In genomic region chr13:26494591-26494990, GRCh38 we compare ENCODE assay signal across 18 cellular contexts.
A peak's percentile ranks its signal among the peaks of the same experiment; 100 is the strongest.
DNase-seq lines count a peak whose midpoint lies in the region; ATAC-seq and TF ChIP-seq lines count a peak whose summit lies in the region.
"Had no signal": no experiment of that assay in that cellular context is flagged by ENCODE, and none has a peak within 500 bp of the region (broad histone marks: within the 10 kb centered on the region; RNA-seq: fewer than 3 reads in every experiment).

No MANE protein-coding gene starts in this region.

- WGBS in endodermal cell (ENCODE audit: insufficient coverage in 1 of 2, insufficient read length in 1 of 2), 2 experiments, result 57 to 80% methylated on average over 5 to 6 of the region's 6 CpGs

- no peaks in the 10 kb centered on the region for H3K36me3 ChIP-seq in endodermal cell (ENCODE audit: control insufficient read depth, insufficient read depth, low read length)
- H3K36me3 ChIP-seq: BLaER1 treated with 17β-estradiol and CSF1 and Interleukin-3, amounts not matched to agents 10 nM and 100 nM; HAP-1 had no signal

- peak; percentile 47 for DNase-seq in DMS 273 (lab: John Stamatoyannopoulos, UW; ENCODE audit: unreplicated experiment)
- no peak for DNase-seq in DMS 273 treated with DMSO at 0.1 percent for 48 hours (lab: John Stamatoyannopoulos, UW)
- DNase-seq in NCI-H524 treated with DMSO at 0.1 percent for 48 hours (lab: John Stamatoyannopoulos, UW), result peak; percentile 56
- no peak for DNase-seq in endodermal cell
- DNase-seq in renal cortical epithelial cell (ENCODE audit: low read depth), result peak; percentile 7
- no peak for DNase-seq in activated CD4-positive, alpha-beta T cell treated with anti-CD3 and anti-CD28 coated beads, Interleukin-2, amount 50 U/mL, for 48 hours
- no peak for DNase-seq in activated CD4-positive, alpha-beta T cell treated with anti-CD3 and anti-CD28 coated beads, Interleukin-2, amount 50 U/mL, for 1 hour
- DNase-seq: Calu3; CD8-positive, alpha-beta T cell; GM23248 had no signal

- H3K9me3 ChIP-seq in endodermal cell (ENCODE audit: control insufficient read depth, low read length), result no peaks in the 10 kb centered on the region
- H3K9me3 ChIP-seq: A549; BLaER1 treated with 17β-estradiol and CSF1 and Interleukin-3, amounts not matched to agents 10 nM and 100 nM; HAP-1 had no signal

- H3K27ac ChIP-seq in endodermal cell (ENCODE audit: low read depth, low read length), result no peak overlapping the region
- H3K27ac ChIP-seq: 22Rv1; A549; BLaER1 treated with 17β-estradiol and CSF1 and Interleukin-3, amounts not matched to agents 10 nM and 100 nM; GM23248 had no signal

- no peak overlapping the region for H3K9ac ChIP-seq in endodermal cell (ENCODE audit: extremely low read depth, low read length, poor library complexity, severe bottlenecking)
- H3K9ac ChIP-seq: BLaER1 treated with 17β-estradiol and CSF1 and Interleukin-3, amounts not matched to agents 10 nM and 100 nM; GM23248 had no signal

- peak overlapping the region; percentile 6 for H3K4me3 ChIP-seq in endodermal cell (ENCODE audit: low read length)
- H3K4me3 ChIP-seq: A549; BLaER1 treated with 17β-estradiol and CSF1 and Interleukin-3, amounts not matched to agents 10 nM and 100 nM; GM23248; HAP-1 had no signal

- H3K4me1 ChIP-seq in endodermal cell (ENCODE audit: control insufficient read depth, insufficient read depth, low read length), result peaks cover 21% of the 10 kb centered on the region
- H3K4me1 ChIP-seq: A549; BLaER1 treated with 17β-estradiol and CSF1 and Interleukin-3, amounts not matched to agents 10 nM and 100 nM; HAP-1 had no signal

- H3K27me3 Mint-ChIP-seq in endodermal cell (ENCODE audit: insufficient read depth), result peaks cover 9% of the 10 kb centered on the region

- no peak for TF ChIP-seq CTCF in endodermal cell (conservative IDR thresholded peaks at IDR 0.05)

- no peak overlapping the region for H3K4me3 Mint-ChIP-seq in endodermal cell
- H3K4me3 Mint-ChIP-seq: B cell; CD8-positive, alpha-beta T cell; IgD-negative memory B cell had no signal

- H3K9me3 Mint-ChIP-seq in endodermal cell, result no peaks in the 10 kb centered on the region
- H3K9me3 Mint-ChIP-seq: CD8-positive, alpha-beta T cell had no signal

- H3K4me1 Mint-ChIP-seq in endodermal cell, result peaks cover 34% of the 10 kb centered on the region
- H3K4me1 Mint-ChIP-seq: B cell, IgD-negative memory B cell had no signal

- H3K27ac Mint-ChIP-seq in endodermal cell, result no peak overlapping the region
- H3K27ac Mint-ChIP-seq: B cell; CD8-positive, alpha-beta T cell; IgD-negative memory B cell had no signal

- no peaks in the 10 kb centered on the region for H3K36me3 Mint-ChIP-seq in endodermal cell (ENCODE audit: low read depth)
- H3K36me3 Mint-ChIP-seq: CD8-positive, alpha-beta T cell had no signal

- no peaks in the 10 kb centered on the region for H3K27me3 ChIP-seq in endodermal cell (ENCODE audit: control insufficient read depth, insufficient read depth, low read length, poor library complexity, severe bottlenecking)
- H3K27me3 ChIP-seq: BLaER1 treated with 17β-estradiol and CSF1 and Interleukin-3, amounts not matched to agents 10 nM and 100 nM had no signal

- no peak for ATAC-seq in GM21619 (IDR thresholded peaks at IDR 0.05; ENCODE audit: unreplicated experiment)
- ATAC-seq: A549; CD8-positive, alpha-beta T cell; HepG2 had no signal

Comparison
In these comparisons a context has a peak if more than half of its experiments do, and no peak if none do; other contexts are left out.
1. DNase-seq: peak in DMS 273 (single experiment), NCI-H524 treated with DMSO at 0.1 percent for 48 hours (single experiment) and renal cortical epithelial cell (single experiment); none in DMS 273 treated with DMSO at 0.1 percent for 48 hours (single experiment), endodermal cell (single experiment), activated CD4-positive, alpha-beta T cell treated with anti-CD3 and anti-CD28 coated beads, Interleukin-2, amount 50 U/mL, for 48 hours (0 of 2) and activated CD4-positive, alpha-beta T cell treated with anti-CD3 and anti-CD28 coated beads, Interleukin-2, amount 50 U/mL, for 1 hour (single experiment).